Comparison of ENCODE assay signal across 26 cellular contexts in the genomic region with DNA sequence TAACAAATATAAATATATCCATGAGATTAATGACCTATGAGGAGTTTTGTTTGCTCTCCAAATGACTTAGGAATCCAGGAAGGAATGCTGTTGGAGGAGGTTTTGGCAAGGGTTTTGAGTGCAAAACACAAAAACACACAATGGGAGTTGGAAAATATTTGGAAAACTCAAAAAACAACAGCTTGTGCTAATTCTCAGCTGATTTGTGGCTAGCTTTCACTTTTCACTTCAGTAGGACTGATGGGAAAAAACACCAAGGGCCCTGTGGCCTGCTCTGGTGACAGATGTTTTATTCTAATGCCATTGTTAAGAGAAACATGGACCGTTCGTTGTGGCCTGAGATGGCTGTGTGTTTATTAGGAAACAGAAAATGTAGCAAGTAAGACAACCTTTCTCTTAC.
DNase-seq lines count a peak whose midpoint lies in the region; ATAC-seq and TF ChIP-seq lines count a peak whose summit lies in the region.
"Had no signal": no experiment of that assay in that cellular context is flagged by ENCODE, and none has a peak within 500 bp of the region (broad histone marks: within the 10 kb centered on the region; RNA-seq: fewer than 3 reads in every experiment).

No MANE protein-coding gene starts in this region.

- TF ChIP-seq CTCF in cardiac fibroblast (IDR thresholded peaks at IDR 0.05; ENCODE audit: low read depth, low read length) = no peak
- TF ChIP-seq CTCF in vagina (IDR thresholded peaks at IDR 0.05) = no peak
- no peak for TF ChIP-seq CTCF in endothelial cell (IDR thresholded peaks at IDR 0.05; ENCODE audit: unreplicated experiment)
- no peak for TF ChIP-seq CTCF in foreskin fibroblast (IDR thresholded peaks at IDR 0.05; ENCODE audit: low read depth, low read length)
- no peak for TF ChIP-seq CTCF in testis (IDR thresholded peaks at IDR 0.05)

- WGBS in testis, 2 donors = 44 to 51% methylated on average over 2 of the region's 2 CpGs

- H3K4me3 Mint-ChIP-seq in endothelial cell (ENCODE audit: unreplicated experiment) = no peak overlapping the region
- H3K4me3 Mint-ChIP-seq: activated T-helper 1 cell treated with anti-CD3 and anti-CD28 coated beads, Interleukin-12 subunit alpha, Interleukin-12 subunit beta, Interleukin-2, Interleukin-4 antibody, amounts not matched to agents 30 ng/mL and 10 ng/mL and 1 ng/mL, durations not matched to agents 14 hours and 24 hours and 36 hours; natural killer cell had no signal

- H3K27me3 ChIP-seq in vagina = no peaks in the 10 kb centered on the region
- H3K27me3 ChIP-seq in testis = no peaks in the 10 kb centered on the region
- H3K27me3 ChIP-seq: breast epithelium, hepatocyte, stomach, upper lobe of right lung had no signal

- ATAC-seq in Right ventricle myocardium superior (ENCODE audit: poor library complexity) = peak; percentile 84
- peak; percentile 38 to 50 for ATAC-seq in left cardiac atrium
- ATAC-seq: GM12878, natural killer cell, SK-N-SH treated with all-trans-retinoic acid at 6 μM for 48 hours, upper lobe of right lung had no signal

- no peaks in the 10 kb centered on the region for H3K36me3 Mint-ChIP-seq in endothelial cell (ENCODE audit: low read depth, unreplicated experiment)
- H3K36me3 Mint-ChIP-seq: natural killer cell had no signal

- no peaks in the 10 kb centered on the region for H3K9me3 Mint-ChIP-seq in endothelial cell (ENCODE audit: unreplicated experiment)
- H3K9me3 Mint-ChIP-seq: activated T-helper 1 cell treated with anti-CD3 and anti-CD28 coated beads, Interleukin-12 subunit alpha, Interleukin-12 subunit beta, Interleukin-2, Interleukin-4 antibody, amounts not matched to agents 30 ng/mL and 10 ng/mL and 1 ng/mL, durations not matched to agents 14 hours and 24 hours and 36 hours; natural killer cell had no signal

- intact Hi-C loops in Right ventricle myocardium superior (cut with DNase I) = no loop called here
- intact Hi-C loops in cardiac septum (cut with DNase I) = no loop called here
- intact Hi-C loops in left cardiac atrium (cut with DNase I) = no loop called here
- intact Hi-C loops in vagina (cut with DNase I) = no loop called here
- intact Hi-C loops in testis (cut with DNase I; ENCODE audit: low total_unique reads) = no loop called here

- H3K27ac Mint-ChIP-seq in endothelial cell (ENCODE audit: unreplicated experiment) = no peak overlapping the region
- H3K27ac Mint-ChIP-seq: activated T-helper 1 cell treated with anti-CD3 and anti-CD28 coated beads, Interleukin-12 subunit alpha, Interleukin-12 subunit beta, Interleukin-2, Interleukin-4 antibody, amounts not matched to agents 30 ng/mL and 10 ng/mL and 1 ng/mL, durations not matched to agents 14 hours and 24 hours and 36 hours; natural killer cell had no signal

- peak overlapping the region; percentile 58 for H3K27ac ChIP-seq in vagina
- no peak overlapping the region for H3K27ac ChIP-seq in testis
- H3K27ac ChIP-seq: hepatocyte, stomach, upper lobe of right lung had no signal

- H3K4me3 ChIP-seq in cardiac fibroblast (replicated peaks in 1 of 2; ENCODE audit: low read depth in 2 of 2, low read length in 2 of 2) = no peak overlapping the region
- no peak overlapping the region for H3K4me3 ChIP-seq in vagina
- H3K4me3 ChIP-seq in foreskin fibroblast (ENCODE audit: low read depth in 1 of 2, low read length in 2 of 2) = no peak overlapping the region
- H3K4me3 ChIP-seq in testis = no peak overlapping the region
- H3K4me3 ChIP-seq: breast epithelium, GM12878, hepatocyte, stomach, upper lobe of right lung had no signal

- no peaks in the 10 kb centered on the region for H3K9me3 ChIP-seq in vagina
- H3K9me3 ChIP-seq in testis = no peaks in the 10 kb centered on the region
- H3K9me3 ChIP-seq: breast epithelium, stomach, upper lobe of right lung had no signal

- no peaks in the 10 kb centered on the region for H3K27me3 Mint-ChIP-seq in endothelial cell (ENCODE audit: unreplicated experiment)

- H3K4me1 Mint-ChIP-seq in endothelial cell (ENCODE audit: unreplicated experiment) = peaks cover 7% of the 10 kb centered on the region
- H3K4me1 Mint-ChIP-seq: natural killer cell had no signal

- TF ChIP-seq POLR2A in vagina (IDR thresholded peaks at IDR 0.05) (no peak), testis (IDR thresholded peaks at IDR 0.05) (no peak)

- H3K36me3 ChIP-seq in vagina (no peaks in the 10 kb centered on the region), testis (ENCODE audit: low read depth, missing control alignments) (no peaks in the 10 kb centered on the region)
- H3K36me3 ChIP-seq: breast epithelium, stomach, upper lobe of right lung had no signal

- no peak for DNase-seq in Right ventricle myocardium superior
- DNase-seq in cardiac septum (ENCODE audit: low spot score) = no peak
- DNase-seq in cardiac fibroblast (ENCODE audit: low read depth in 2 of 2) = peak; percentile 7 to 81
- no peak for DNase-seq in left cardiac atrium
- DNase-seq in vagina (ENCODE audit: extremely low spot score in 2 of 2) = no peak
- no peak for DNase-seq in endothelial cell (ENCODE audit: low spot score)
- DNase-seq in foreskin fibroblast = no peak
- DNase-seq in testis = no peak
- DNase-seq: 8988T; activated CD8-positive, alpha-beta memory T cell treated with anti-CD3 and anti-CD28 coated beads for 24 hours; C1 segment of cervical spinal cord; GDM1; Kasumi-1; natural killer cell; NCI-H1105; posterior cingulate gyrus; small intestine; stimulated activated CD4-positive, alpha-beta T cell treated with anti-CD3 and anti-CD28 coated beads, Interleukin-4, amount 100 ng/mL, for 1 hour; stomach; T1000; upper lobe of right lung had no signal

- H3K4me1 ChIP-seq in vagina (no peaks in the 10 kb centered on the region), testis (no peaks in the 10 kb centered on the region)
- H3K4me1 ChIP-seq: breast epithelium, stomach, upper lobe of right lung had no signal

Comparison
In these comparisons a context has a peak if more than half of its experiments do, and no peak if none do; other contexts are left out.
1. DNase-seq: peak in cardiac fibroblast (2 of 2); none in Right ventricle myocardium superior (single experiment), cardiac septum (single experiment), left cardiac atrium (single experiment), vagina (0 of 2), endothelial cell (single experiment), foreskin fibroblast (0 of 2) and testis (single experiment).